ENCODE assay signal across 2 cellular contexts in genomic region chr17:9343513-9343912, GRCh38.
TF ChIP-seq lines count a peak whose summit lies in the region.

No MANE protein-coding gene starts in this region.

TF ChIP-seq in GM23338, 12 proteins besides CTCF, POLR2A, EP300 and RAD21:
- TF ChIP-seq NANOG (IDR thresholded peaks at IDR 0.05; ENCODE audit: borderline replicate concordance) (no peak), POLR2AphosphoS5 (IDR thresholded peaks at IDR 0.05; ENCODE audit: low read depth) (no peak), CREB1 (CRISPR knock-in tag; IDR thresholded peaks at IDR 0.05; ENCODE audit: low read depth) (no peak), STAT1 (IDR thresholded peaks at IDR 0.05; ENCODE audit: unreplicated experiment) (no peak), EZH2phosphoT487 (IDR thresholded peaks at IDR 0.05; ENCODE audit: unreplicated experiment) (no peak), JUNB (IDR thresholded peaks at IDR 0.05; ENCODE audit: unreplicated experiment) (no peak), EZH2 (IDR thresholded peaks at IDR 0.05; ENCODE audit: low read depth, unreplicated experiment) (no peak), ZNF114 (CRISPR knock-in tag; IDR thresholded peaks at IDR 0.05) (no peak), ZNF331 (CRISPR knock-in tag; IDR thresholded peaks at IDR 0.05; ENCODE audit: low read depth) (no peak)
- TF ChIP-seq, protein P1, sequence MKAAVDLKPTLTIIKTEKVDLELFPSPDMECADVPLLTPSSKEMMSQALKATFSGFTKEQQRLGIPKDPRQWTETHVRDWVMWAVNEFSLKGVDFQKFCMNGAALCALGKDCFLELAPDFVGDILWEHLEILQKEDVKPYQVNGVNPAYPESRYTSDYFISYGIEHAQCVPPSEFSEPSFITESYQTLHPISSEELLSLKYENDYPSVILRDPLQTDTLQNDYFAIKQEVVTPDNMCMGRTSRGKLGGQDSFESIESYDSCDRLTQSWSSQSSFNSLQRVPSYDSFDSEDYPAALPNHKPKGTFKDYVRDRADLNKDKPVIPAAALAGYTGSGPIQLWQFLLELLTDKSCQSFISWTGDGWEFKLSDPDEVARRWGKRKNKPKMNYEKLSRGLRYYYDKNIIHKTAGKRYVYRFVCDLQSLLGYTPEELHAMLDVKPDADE (IDR thresholded peaks at IDR 0.05), result no peak
- TF ChIP-seq, protein P2, sequence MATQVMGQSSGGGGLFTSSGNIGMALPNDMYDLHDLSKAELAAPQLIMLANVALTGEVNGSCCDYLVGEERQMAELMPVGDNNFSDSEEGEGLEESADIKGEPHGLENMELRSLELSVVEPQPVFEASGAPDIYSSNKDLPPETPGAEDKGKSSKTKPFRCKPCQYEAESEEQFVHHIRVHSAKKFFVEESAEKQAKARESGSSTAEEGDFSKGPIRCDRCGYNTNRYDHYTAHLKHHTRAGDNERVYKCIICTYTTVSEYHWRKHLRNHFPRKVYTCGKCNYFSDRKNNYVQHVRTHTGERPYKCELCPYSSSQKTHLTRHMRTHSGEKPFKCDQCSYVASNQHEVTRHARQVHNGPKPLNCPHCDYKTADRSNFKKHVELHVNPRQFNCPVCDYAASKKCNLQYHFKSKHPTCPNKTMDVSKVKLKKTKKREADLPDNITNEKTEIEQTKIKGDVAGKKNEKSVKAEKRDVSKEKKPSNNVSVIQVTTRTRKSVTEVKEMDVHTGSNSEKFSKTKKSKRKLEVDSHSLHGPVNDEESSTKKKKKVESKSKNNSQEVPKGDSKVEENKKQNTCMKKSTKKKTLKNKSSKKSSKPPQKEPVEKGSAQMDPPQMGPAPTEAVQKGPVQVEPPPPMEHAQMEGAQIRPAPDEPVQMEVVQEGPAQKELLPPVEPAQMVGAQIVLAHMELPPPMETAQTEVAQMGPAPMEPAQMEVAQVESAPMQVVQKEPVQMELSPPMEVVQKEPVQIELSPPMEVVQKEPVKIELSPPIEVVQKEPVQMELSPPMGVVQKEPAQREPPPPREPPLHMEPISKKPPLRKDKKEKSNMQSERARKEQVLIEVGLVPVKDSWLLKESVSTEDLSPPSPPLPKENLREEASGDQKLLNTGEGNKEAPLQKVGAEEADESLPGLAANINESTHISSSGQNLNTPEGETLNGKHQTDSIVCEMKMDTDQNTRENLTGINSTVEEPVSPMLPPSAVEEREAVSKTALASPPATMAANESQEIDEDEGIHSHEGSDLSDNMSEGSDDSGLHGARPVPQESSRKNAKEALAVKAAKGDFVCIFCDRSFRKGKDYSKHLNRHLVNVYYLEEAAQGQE (IDR thresholded peaks at IDR 0.05; ENCODE audit: unreplicated experiment), result no peak
- TF ChIP-seq, protein P3, sequence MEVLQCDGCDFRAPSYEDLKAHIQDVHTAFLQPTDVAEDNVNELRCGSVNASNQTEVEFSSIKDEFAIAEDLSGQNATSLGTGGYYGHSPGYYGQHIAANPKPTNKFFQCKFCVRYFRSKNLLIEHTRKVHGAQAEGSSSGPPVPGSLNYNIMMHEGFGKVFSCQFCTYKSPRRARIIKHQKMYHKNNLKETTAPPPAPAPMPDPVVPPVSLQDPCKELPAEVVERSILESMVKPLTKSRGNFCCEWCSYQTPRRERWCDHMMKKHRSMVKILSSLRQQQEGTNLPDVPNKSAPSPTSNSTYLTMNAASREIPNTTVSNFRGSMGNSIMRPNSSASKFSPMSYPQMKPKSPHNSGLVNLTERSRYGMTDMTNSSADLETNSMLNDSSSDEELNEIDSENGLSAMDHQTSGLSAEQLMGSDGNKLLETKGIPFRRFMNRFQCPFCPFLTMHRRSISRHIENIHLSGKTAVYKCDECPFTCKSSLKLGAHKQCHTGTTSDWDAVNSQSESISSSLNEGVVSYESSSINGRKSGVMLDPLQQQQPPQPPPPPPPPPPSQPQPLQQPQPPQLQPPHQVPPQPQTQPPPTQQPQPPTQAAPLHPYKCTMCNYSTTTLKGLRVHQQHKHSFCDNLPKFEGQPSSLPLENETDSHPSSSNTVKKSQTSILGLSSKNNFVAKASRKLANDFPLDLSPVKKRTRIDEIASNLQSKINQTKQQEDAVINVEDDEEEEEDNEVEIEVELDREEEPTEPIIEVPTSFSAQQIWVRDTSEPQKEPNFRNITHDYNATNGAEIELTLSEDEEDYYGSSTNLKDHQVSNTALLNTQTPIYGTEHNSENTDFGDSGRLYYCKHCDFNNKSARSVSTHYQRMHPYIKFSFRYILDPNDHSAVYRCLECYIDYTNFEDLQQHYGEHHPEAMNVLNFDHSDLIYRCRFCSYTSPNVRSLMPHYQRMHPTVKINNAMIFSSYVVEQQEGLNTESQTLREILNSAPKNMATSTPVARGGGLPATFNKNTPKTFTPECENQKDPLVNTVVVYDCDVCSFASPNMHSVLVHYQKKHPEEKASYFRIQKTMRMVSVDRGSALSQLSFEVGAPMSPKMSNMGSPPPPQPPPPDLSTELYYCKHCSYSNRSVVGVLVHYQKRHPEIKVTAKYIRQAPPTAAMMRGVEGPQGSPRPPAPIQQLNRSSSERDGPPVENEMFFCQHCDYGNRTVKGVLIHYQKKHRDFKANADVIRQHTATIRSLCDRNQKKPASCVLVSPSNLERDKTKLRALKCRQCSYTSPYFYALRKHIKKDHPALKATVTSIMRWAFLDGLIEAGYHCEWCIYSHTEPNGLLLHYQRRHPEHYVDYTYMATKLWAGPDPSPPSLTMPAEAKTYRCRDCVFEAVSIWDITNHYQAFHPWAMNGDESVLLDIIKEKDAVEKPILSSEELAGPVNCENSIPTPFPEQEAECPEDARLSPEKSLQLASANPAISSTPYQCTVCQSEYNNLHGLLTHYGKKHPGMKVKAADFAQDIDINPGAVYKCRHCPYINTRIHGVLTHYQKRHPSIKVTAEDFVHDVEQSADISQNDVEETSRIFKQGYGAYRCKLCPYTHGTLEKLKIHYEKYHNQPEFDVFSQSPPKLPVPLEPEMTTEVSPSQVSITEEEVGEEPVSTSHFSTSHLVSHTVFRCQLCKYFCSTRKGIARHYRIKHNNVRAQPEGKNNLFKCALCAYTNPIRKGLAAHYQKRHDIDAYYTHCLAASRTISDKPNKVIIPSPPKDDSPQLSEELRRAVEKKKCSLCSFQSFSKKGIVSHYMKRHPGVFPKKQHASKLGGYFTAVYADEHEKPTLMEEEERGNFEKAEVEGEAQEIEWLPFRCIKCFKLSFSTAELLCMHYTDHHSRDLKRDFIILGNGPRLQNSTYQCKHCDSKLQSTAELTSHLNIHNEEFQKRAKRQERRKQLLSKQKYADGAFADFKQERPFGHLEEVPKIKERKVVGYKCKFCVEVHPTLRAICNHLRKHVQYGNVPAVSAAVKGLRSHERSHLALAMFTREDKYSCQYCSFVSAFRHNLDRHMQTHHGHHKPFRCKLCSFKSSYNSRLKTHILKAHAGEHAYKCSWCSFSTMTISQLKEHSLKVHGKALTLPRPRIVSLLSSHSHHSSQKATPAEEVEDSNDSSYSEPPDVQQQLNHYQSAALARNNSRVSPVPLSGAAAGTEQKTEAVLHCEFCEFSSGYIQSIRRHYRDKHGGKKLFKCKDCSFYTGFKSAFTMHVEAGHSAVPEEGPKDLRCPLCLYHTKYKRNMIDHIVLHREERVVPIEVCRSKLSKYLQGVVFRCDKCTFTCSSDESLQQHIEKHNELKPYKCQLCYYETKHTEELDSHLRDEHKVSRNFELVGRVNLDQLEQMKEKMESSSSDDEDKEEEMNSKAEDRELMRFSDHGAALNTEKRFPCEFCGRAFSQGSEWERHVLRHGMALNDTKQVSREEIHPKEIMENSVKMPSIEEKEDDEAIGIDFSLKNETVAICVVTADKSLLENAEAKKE (CRISPR knock-in tag; IDR thresholded peaks at IDR 0.05), result no peak

TF ChIP-seq in H1, 55 proteins besides CTCF, POLR2A, EP300 and RAD21:
- no peak for TF ChIP-seq RNF2 (IDR thresholded peaks at IDR 0.05; ENCODE audit: borderline replicate concordance, low read depth, low read length, missing control alignments, poor library complexity, severe bottlenecking)
- no peak for TF ChIP-seq CTBP2 (IDR thresholded peaks at IDR 0.05; ENCODE audit: borderline replicate concordance, insufficient read depth, insufficient read length, low read length)
- TF ChIP-seq MAFK (IDR thresholded peaks at IDR 0.05; ENCODE audit: low read depth, low read length), result no peak
- no peak for TF ChIP-seq TCF12 (IDR thresholded peaks at IDR 0.05; ENCODE audit: low read depth, low read length)
- no peak for TF ChIP-seq EZH2 (IDR thresholded peaks at IDR 0.05; ENCODE audit: low read depth, low read length, severe bottlenecking)
- no peak for TF ChIP-seq CHD7 (IDR thresholded peaks at IDR 0.05; ENCODE audit: insufficient replicate concordance, low read length)
- TF ChIP-seq TAF7 (optimal IDR thresholded peaks at IDR 0.05; ENCODE audit: borderline replicate concordance, low read depth, low read length), result no peak
- TF ChIP-seq SIN3A (conservative IDR thresholded peaks at IDR 0.05 in 1 of 2, IDR thresholded peaks at IDR 0.05 in 1 of 2; ENCODE audit: low read depth in 1 of 2, low read length in 2 of 2), result no peak
- no peak for TF ChIP-seq ATF3 (IDR thresholded peaks at IDR 0.05; ENCODE audit: insufficient read depth, low read depth, low read length)
- TF ChIP-seq SP4 (IDR thresholded peaks at IDR 0.05; ENCODE audit: low read length), result no peak
- no peak for TF ChIP-seq SIX5 (IDR thresholded peaks at IDR 0.05; ENCODE audit: low read depth, low read length)
- no peak for TF ChIP-seq FOSL1 (IDR thresholded peaks at IDR 0.05; ENCODE audit: insufficient read depth, low read depth, low read length)
- no peak for TF ChIP-seq BRCA1 (IDR thresholded peaks at IDR 0.05; ENCODE audit: low read depth, low read length)
- TF ChIP-seq SAP30 (IDR thresholded peaks at IDR 0.05; ENCODE audit: insufficient read depth, insufficient replicate concordance, low read length), result no peak
- no peak for TF ChIP-seq SUZ12 (IDR thresholded peaks at IDR 0.05; ENCODE audit: low read length)
- TF ChIP-seq BCL11A (IDR thresholded peaks at IDR 0.05; ENCODE audit: low read depth in 2 of 2, low read length in 2 of 2), result no peak
TF ChIP-seq in H1: peak in this region for 0.
